1 cellular context compared by ENCODE assay signal in the genomic region with DNA sequence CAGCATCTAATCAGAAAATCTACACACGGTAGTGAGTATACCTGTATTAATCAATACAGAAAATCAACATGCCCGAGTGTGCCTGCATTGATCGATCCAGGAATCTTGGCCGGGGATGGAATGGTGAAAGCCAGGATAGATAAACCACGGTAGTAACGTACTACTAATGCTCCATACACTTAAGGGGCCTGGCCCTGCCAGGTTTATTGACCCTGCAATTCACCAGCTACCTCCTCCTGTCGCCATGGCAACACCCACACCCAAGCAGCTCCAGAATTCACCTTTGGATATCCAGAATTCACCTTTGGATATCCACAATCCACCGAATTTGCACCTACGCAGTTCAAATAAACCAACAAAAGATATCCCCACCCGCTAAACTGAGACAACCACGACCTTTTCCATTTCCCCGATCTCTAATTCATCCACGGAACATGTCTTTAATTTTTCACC.
TF ChIP-seq lines count a peak whose summit lies in the region.

No MANE protein-coding gene starts in this region.

TF ChIP-seq in WTC11, 78 proteins besides CTCF, POLR2A, EP300 and RAD21 (continued from another document):
- TF ChIP-seq, protein P1, sequence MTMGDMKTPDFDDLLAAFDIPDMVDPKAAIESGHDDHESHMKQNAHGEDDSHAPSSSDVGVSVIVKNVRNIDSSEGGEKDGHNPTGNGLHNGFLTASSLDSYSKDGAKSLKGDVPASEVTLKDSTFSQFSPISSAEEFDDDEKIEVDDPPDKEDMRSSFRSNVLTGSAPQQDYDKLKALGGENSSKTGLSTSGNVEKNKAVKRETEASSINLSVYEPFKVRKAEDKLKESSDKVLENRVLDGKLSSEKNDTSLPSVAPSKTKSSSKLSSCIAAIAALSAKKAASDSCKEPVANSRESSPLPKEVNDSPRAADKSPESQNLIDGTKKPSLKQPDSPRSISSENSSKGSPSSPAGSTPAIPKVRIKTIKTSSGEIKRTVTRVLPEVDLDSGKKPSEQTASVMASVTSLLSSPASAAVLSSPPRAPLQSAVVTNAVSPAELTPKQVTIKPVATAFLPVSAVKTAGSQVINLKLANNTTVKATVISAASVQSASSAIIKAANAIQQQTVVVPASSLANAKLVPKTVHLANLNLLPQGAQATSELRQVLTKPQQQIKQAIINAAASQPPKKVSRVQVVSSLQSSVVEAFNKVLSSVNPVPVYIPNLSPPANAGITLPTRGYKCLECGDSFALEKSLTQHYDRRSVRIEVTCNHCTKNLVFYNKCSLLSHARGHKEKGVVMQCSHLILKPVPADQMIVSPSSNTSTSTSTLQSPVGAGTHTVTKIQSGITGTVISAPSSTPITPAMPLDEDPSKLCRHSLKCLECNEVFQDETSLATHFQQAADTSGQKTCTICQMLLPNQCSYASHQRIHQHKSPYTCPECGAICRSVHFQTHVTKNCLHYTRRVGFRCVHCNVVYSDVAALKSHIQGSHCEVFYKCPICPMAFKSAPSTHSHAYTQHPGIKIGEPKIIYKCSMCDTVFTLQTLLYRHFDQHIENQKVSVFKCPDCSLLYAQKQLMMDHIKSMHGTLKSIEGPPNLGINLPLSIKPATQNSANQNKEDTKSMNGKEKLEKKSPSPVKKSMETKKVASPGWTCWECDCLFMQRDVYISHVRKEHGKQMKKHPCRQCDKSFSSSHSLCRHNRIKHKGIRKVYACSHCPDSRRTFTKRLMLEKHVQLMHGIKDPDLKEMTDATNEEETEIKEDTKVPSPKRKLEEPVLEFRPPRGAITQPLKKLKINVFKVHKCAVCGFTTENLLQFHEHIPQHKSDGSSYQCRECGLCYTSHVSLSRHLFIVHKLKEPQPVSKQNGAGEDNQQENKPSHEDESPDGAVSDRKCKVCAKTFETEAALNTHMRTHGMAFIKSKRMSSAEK (CRISPR knock-in tag; IDR thresholded peaks at IDR 0.05; ENCODE audit: borderline replicate concordance), result no peak
- TF ChIP-seq FOXP1 (CRISPR knock-in tag; IDR thresholded peaks at IDR 0.05; ENCODE audit: borderline replicate concordance) (no peak), ZNF138 (CRISPR knock-in tag; conservative IDR thresholded peaks at IDR 0.05) (no peak)
- TF ChIP-seq, protein P2, sequence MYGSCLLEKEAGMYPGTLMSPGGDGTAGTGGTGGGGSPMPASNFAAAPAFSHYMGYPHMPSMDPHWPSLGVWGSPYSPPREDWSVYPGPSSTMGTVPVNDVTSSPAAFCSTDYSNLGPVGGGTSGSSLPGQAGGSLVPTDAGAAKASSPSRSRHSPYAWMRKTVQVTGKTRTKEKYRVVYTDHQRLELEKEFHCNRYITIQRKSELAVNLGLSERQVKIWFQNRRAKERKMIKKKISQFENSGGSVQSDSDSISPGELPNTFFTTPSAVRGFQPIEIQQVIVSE (CRISPR knock-in tag; IDR thresholded peaks at IDR 0.05; ENCODE audit: borderline replicate concordance), result no peak
- TF ChIP-seq, protein P3, sequence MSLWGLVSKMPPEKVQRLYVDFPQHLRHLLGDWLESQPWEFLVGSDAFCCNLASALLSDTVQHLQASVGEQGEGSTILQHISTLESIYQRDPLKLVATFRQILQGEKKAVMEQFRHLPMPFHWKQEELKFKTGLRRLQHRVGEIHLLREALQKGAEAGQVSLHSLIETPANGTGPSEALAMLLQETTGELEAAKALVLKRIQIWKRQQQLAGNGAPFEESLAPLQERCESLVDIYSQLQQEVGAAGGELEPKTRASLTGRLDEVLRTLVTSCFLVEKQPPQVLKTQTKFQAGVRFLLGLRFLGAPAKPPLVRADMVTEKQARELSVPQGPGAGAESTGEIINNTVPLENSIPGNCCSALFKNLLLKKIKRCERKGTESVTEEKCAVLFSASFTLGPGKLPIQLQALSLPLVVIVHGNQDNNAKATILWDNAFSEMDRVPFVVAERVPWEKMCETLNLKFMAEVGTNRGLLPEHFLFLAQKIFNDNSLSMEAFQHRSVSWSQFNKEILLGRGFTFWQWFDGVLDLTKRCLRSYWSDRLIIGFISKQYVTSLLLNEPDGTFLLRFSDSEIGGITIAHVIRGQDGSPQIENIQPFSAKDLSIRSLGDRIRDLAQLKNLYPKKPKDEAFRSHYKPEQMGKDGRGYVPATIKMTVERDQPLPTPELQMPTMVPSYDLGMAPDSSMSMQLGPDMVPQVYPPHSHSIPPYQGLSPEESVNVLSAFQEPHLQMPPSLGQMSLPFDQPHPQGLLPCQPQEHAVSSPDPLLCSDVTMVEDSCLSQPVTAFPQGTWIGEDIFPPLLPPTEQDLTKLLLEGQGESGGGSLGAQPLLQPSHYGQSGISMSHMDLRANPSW (CRISPR knock-in tag; conservative IDR thresholded peaks at IDR 0.05; ENCODE audit: low read depth), result no peak
- TF ChIP-seq, protein P4, sequence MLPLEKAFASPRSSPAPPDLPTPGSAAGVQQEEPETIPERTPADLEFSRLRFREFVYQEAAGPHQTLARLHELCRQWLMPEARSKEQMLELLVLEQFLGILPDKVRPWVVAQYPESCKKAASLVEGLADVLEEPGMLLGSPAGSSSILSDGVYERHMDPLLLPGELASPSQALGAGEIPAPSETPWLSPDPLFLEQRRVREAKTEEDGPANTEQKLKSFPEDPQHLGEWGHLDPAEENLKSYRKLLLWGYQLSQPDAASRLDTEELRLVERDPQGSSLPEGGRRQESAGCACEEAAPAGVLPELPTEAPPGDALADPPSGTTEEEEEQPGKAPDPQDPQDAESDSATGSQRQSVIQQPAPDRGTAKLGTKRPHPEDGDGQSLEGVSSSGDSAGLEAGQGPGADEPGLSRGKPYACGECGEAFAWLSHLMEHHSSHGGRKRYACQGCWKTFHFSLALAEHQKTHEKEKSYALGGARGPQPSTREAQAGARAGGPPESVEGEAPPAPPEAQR (CRISPR knock-in tag; IDR thresholded peaks at IDR 0.05), result no peak
- TF ChIP-seq, protein P5, sequence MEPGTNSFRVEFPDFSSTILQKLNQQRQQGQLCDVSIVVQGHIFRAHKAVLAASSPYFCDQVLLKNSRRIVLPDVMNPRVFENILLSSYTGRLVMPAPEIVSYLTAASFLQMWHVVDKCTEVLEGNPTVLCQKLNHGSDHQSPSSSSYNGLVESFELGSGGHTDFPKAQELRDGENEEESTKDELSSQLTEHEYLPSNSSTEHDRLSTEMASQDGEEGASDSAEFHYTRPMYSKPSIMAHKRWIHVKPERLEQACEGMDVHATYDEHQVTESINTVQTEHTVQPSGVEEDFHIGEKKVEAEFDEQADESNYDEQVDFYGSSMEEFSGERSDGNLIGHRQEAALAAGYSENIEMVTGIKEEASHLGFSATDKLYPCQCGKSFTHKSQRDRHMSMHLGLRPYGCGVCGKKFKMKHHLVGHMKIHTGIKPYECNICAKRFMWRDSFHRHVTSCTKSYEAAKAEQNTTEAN (CRISPR knock-in tag; IDR thresholded peaks at IDR 0.05), result no peak
